29 cellular contexts compared by ENCODE assay signal in the genomic region with DNA sequence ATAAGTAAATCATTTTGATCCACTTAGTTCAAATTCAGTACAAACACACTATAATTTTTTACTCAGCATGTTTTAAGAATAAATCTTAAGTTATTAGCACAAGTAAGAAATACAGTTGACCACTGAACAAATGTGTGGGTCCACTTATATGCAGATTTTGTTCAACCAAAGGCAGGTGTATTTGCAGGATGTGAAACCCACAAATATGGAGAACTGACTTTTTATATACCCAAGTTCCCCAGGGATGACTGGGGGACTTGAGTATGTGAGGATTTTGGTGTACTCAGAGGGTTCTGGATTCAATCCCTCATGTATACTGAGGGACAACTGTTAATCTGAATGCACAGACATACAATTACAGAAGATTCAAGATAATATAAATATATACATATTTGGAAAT. TPM values are rescaled to one million over a fixed set of nuclear protein-coding genes. Genes with fewer than 3 reads are reported as not detected.
DNase-seq lines count a peak whose midpoint lies in the region; ATAC-seq and TF ChIP-seq lines count a peak whose summit lies in the region.
"Had no signal": no experiment of that assay in that cellular context is flagged by ENCODE, and none has a peak within 500 bp of the region (broad histone marks: within the 10 kb centered on the region; RNA-seq: fewer than 3 reads in every experiment).

No MANE protein-coding gene starts in this region.

- intact Hi-C loops in prostate gland (cut with DNase I), result no loop called here

- H3K4me1 ChIP-seq in Karpas-422 (ENCODE audit: low read length) (peaks cover 10% of the 10 kb centered on the region), prostate gland (replicated peaks) (peaks cover 2% of the 10 kb centered on the region)
- H3K4me1 ChIP-seq: adrenal gland, esophagus muscularis mucosa, foreskin keratinocyte, left lung, pancreas had no signal

- peaks cover 10% of the 10 kb centered on the region; the same call in 1 of the 2 replicates for H3K36me3 ChIP-seq in Karpas-422 (ENCODE audit: insufficient read depth, low read length)
- H3K36me3 ChIP-seq in prostate gland, result no peaks in the 10 kb centered on the region
- H3K36me3 ChIP-seq: adrenal gland, WERI-Rb-1 had no signal

- no peaks in the 10 kb centered on the region for H3K9me2 ChIP-seq in Karpas-422 (replicated peaks; ENCODE audit: insufficient read depth, low read length)

- no peaks in the 10 kb centered on the region for H3K79me2 ChIP-seq in Karpas-422 (ENCODE audit: low read length)

- peak; percentile 42 for ATAC-seq in GM18858 (IDR thresholded peaks at IDR 0.05; ENCODE audit: unreplicated experiment)
- peak; percentile 42 for ATAC-seq in GM21423 (IDR thresholded peaks at IDR 0.05; ENCODE audit: unreplicated experiment)
- peak; percentile 33 for ATAC-seq in HG02798 (IDR thresholded peaks at IDR 0.05; ENCODE audit: poor library complexity, unreplicated experiment)
- ATAC-seq in HG03565 (IDR thresholded peaks at IDR 0.05; ENCODE audit: unreplicated experiment), result peak; percentile 42
- ATAC-seq: activated CD8-positive, alpha-beta T cell treated with anti-CD3 and anti-CD28 coated beads, Interleukin-2, amount 10 ng/mL, durations not matched to agents 7 days and 5 days; activated T-helper 17 cell treated with anti-CD3 and anti-CD28 coated beads, Interleukin-2, amount 50 U/mL, for 72 hours; foreskin keratinocyte; left lung; pancreas; stimulated activated naive CD8-positive, alpha-beta T cell treated with anti-CD3 and anti-CD28 coated beads, Interleukin-15, Interleukin-2, amounts not matched to agents 100 U/mL and 50 U/mL, for 24 hours had no signal

- H4K20me1 ChIP-seq in Karpas-422 (ENCODE audit: insufficient read depth, low read depth, low read length), result no peaks in the 10 kb centered on the region

- DNase-seq in Karpas-422, result no peak
- DNase-seq in prostate gland (ENCODE audit: low spot score), result no peak
- no peak for DNase-seq in NCI-H1048 (lab: John Stamatoyannopoulos, UW)
- DNase-seq in nucleus accumbens (lab: John Stamatoyannopoulos, UW), result no peak
- DNase-seq: activated CD4-positive, alpha-beta T cell treated with anti-CD3 and anti-CD28 coated beads for 4 hours; activated CD8-positive, alpha-beta T cell treated with anti-CD3 and anti-CD28 coated beads, Interleukin-2, amount 10 ng/mL, durations not matched to agents 7 days and 5 days; activated naive CD4-positive, alpha-beta T cell treated with anti-CD3 and anti-CD28 coated beads, Interleukin-2, amount 10 ng/mL, durations not matched to agents 7 days and 5 days; adrenal gland; CD4-positive, CD25-positive, alpha-beta regulatory T cell; foreskin keratinocyte; H7; head of caudate nucleus; left lung; NCI-H1694; NCI-H82; pancreas; retina; stimulated activated naive CD8-positive, alpha-beta T cell treated with anti-CD3 and anti-CD28 coated beads, Interleukin-15, Interleukin-2, amounts not matched to agents 100 U/mL and 50 U/mL, for 24 hours; T1000; WERI-Rb-1 had no signal

- no peak overlapping the region for H2AFZ ChIP-seq in Karpas-422 (ENCODE audit: low read length)

- H3K9me3 ChIP-seq in Karpas-422 (ENCODE audit: low read length) (no peaks in the 10 kb centered on the region), prostate gland (no peaks in the 10 kb centered on the region)
- H3K9me3 ChIP-seq: adrenal gland, esophagus muscularis mucosa, left lung, pancreas had no signal

- TF ChIP-seq CTCF in prostate gland (IDR thresholded peaks at IDR 0.05), result no peak

- H3K4me2 ChIP-seq in Karpas-422 (ENCODE audit: low read depth, low read length, poor library complexity, severe bottlenecking), result no peak overlapping the region
- H3K4me2 ChIP-seq: smooth muscle cell had no signal

- no peak overlapping the region for H3K9ac ChIP-seq in Karpas-422 (ENCODE audit: low read length)

- no peak for TF ChIP-seq POLR2A in prostate gland (IDR thresholded peaks at IDR 0.05)

- H3K27ac ChIP-seq in Karpas-422 (ENCODE audit: low read length) (no peak overlapping the region), prostate gland (no peak overlapping the region)
- H3K27ac ChIP-seq: adrenal gland, esophagus muscularis mucosa, foreskin keratinocyte, left lung, pancreas, WERI-Rb-1 had no signal

- H3K27me3 ChIP-seq in Karpas-422 (ENCODE audit: low read length) (no peaks in the 10 kb centered on the region), prostate gland (replicated peaks; ENCODE audit: insufficient read depth) (no peaks in the 10 kb centered on the region)
- H3K27me3 ChIP-seq: adrenal gland, esophagus muscularis mucosa, foreskin keratinocyte, left lung, pancreas had no signal

- H3K4me3 ChIP-seq in Karpas-422 (ENCODE audit: low read length) (no peak overlapping the region), prostate gland (no peak overlapping the region)
- H3K4me3 ChIP-seq: adrenal gland, esophagus muscularis mucosa, left lung, pancreas, smooth muscle cell had no signal

RNA-seq across cellular contexts. Expression of gene ERICH3, which starts 25.7 kb away (rescaled TPM):
- 0.04 TPM in 1 of 2 replicates, not detected in the other for total RNA-seq in Karpas-422 (2014; rRNA removed; shearing (Covaris generic); ENCODE audit: low replicate concordance)
- 1 to 10 TPM in 1 of 2 donors, not detected in 1; 3.3 TPM for total RNA-seq in prostate gland
- total RNA-seq: activated CD8-positive, alpha-beta T cell treated with anti-CD3 and anti-CD28 coated beads, Interleukin-2, amount 10 ng/mL, durations not matched to agents 7 days and 5 days; activated T-helper 17 cell treated with anti-CD3 and anti-CD28 coated beads, Interleukin-2, amount 50 U/mL, for 72 hours; CD4-positive, CD25-positive, alpha-beta regulatory T cell; foreskin keratinocyte; H7; HT-29; NCI-H460; smooth muscle cell had no signal

RNA-seq across cellular contexts. Expression of gene CRYZ, which starts 33.5 kb away (rescaled TPM):
- 40.0 and 63.4 TPM in 2 replicates for total RNA-seq in Karpas-422 (2014; rRNA removed; shearing (Covaris generic); ENCODE audit: low replicate concordance)
- 10 to 100 TPM; 21.2 to 41.9 TPM for total RNA-seq in prostate gland
- total RNA-seq: smooth muscle cell had no signal

RNA-seq across cellular contexts. Expression of gene TYW3, which starts 33.6 kb away (rescaled TPM):
- 15.9 and 33.0 TPM in 2 replicates for total RNA-seq in Karpas-422 (2014; rRNA removed; shearing (Covaris generic); ENCODE audit: low replicate concordance)
- total RNA-seq in prostate gland, result 10 to 100 TPM; 15.8 to 16.1 TPM
- total RNA-seq: smooth muscle cell had no signal
